Comparison of ENCODE assay signal across 7 cellular contexts in the genomic region with DNA sequence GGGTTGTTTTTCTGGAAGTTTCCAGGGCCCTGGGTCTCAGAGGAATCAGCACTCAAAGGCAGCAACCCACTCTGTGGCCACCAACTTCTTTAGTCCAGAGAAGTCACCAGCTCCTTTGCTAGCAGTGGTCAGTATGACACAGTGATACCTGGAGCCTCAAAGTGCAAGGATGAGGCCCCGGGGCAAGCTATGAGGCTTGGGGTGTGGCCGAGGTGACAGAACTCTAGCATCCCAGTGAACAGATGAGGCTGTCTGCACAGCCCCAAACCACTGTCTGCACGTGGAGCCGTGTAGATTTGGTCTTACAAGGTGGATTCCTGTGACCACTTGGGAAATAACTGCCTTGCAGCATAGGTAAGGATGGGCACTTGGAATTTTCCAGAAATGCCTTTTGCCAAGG. TPM values are rescaled to one million over a fixed set of nuclear protein-coding genes. Genes with fewer than 3 reads are reported as not detected.
"Had no signal": no experiment of that assay in that cellular context is flagged by ENCODE, and none has a peak within 500 bp of the region (broad histone marks: within the 10 kb centered on the region; RNA-seq: fewer than 3 reads in every experiment).

No MANE protein-coding gene starts in this region.

- DNase-seq: IMR-90, KBM-7 had no signal

- H3K4me3 ChIP-seq: K562 had no signal

- H3K4me3 Mint-ChIP-seq: IgD-negative memory B cell had no signal

- H3K27me3 Mint-ChIP-seq: IgD-negative memory B cell had no signal

- ATAC-seq: HepG2, K562 had no signal

- H3K27ac ChIP-seq: HL-60 had no signal

- H3K27ac Mint-ChIP-seq: IgD-negative memory B cell had no signal

RNA-seq across cellular contexts. Expression of gene TEKT5, which starts 24.9 kb away (rescaled TPM):
- total RNA-seq: HepG2, HT-29, IMR-90, K562 had no signal
- polyA plus RNA-seq: IgD-negative memory B cell had no signal
